8 cellular contexts compared by ENCODE assay signal in genomic region chr17:75777243-75777922, GRCh38. TPM values are rescaled to one million over a fixed set of nuclear protein-coding genes. Genes with fewer than 3 reads are reported as not detected.
DNase-seq lines count a peak whose midpoint lies in the region; ATAC-seq and TF ChIP-seq lines count a peak whose summit lies in the region.

No MANE protein-coding gene starts in this region.

- H3K27ac Mint-ChIP-seq in stimulated activated naive CD8-positive, alpha-beta T cell treated with anti-CD3 and anti-CD28 coated beads, Interleukin-15, Interleukin-2, amounts not matched to agents 100 ng/mL and 50 ng/mL, for 24 hours, result peak overlapping the region; percentile 65

- H3K4me1 ChIP-seq in mammary epithelial cell (ENCODE audit: insufficient read depth, low read length), result peaks cover 15% of the 10 kb centered on the region

- H3K4me3 Mint-ChIP-seq in stimulated activated naive CD8-positive, alpha-beta T cell treated with anti-CD3 and anti-CD28 coated beads, Interleukin-15, Interleukin-2, amounts not matched to agents 100 ng/mL and 50 ng/mL, for 24 hours, result peak overlapping the region; percentile 95

- intact Hi-C loops in mammary epithelial cell (cut with micrococcal nuclease), result loop anchor here (2.0 kb wide), 1 partner anchor 119 kb away; the partner anchor contains the start of gene TRIM65

- peak overlapping the region; percentile 83 for H3K4me2 ChIP-seq in mammary epithelial cell (ENCODE audit: insufficient read depth, low read depth, low read length)

- H3K79me2 ChIP-seq in mammary epithelial cell (ENCODE audit: insufficient read depth, low read length), result peaks cover 28% of the 10 kb centered on the region

- no peak for DNase-seq in stimulated activated naive CD8-positive, alpha-beta T cell treated with anti-CD3 and anti-CD28 coated beads, Interleukin-15, Interleukin-2, amounts not matched to agents 100 U/mL and 50 U/mL, for 24 hours
- DNase-seq in mammary epithelial cell, result no peak
- peak; percentile 12 for DNase-seq in midbrain (lab: John Stamatoyannopoulos, UW)
- no peak for DNase-seq in AG08395 (ENCODE audit: low spot score)
- no peak for DNase-seq in HuH-7.5 (ENCODE audit: low spot score)
- no peak for DNase-seq in NCI-H345 treated with DMSO at 0.1 percent for 48 hours (lab: John Stamatoyannopoulos, UW; ENCODE audit: unreplicated experiment)

- H3K36me3 ChIP-seq in mammary epithelial cell (ENCODE audit: insufficient read depth, low read length), result peaks cover 19% of the 10 kb centered on the region

- CTCF ChIA-PET in mammary epithelial cell (lab: Charles Lee; ENCODE audit: low non-redundant PET), result no interaction called here

- dilution Hi-C loops in mammary epithelial cell (cut with HindIII; ENCODE audit: low sequenced_read_pairs), result no loop called here

- peak overlapping the region; percentile 65 to 95 (median 73) for H3K4me3 ChIP-seq in mammary epithelial cell (replicated peaks in 1 of 3; ENCODE audit: insufficient read depth in 1 of 3, low read depth in 2 of 3, low read length in 3 of 3)

- in situ Hi-C loops in mammary epithelial cell (cut with MboI; ENCODE audit: low sequenced_read_pairs in 2 of 2), result no loop called here

- no TSS peak for BruUV-seq in mammary epithelial cell (replicated peaks; lab: Mats Ljungman, UMichigan)

- H4K20me1 ChIP-seq in mammary epithelial cell (ENCODE audit: insufficient read depth, low read length), result peaks cover 6% of the 10 kb centered on the region

- no peak overlapping the region for H2AFZ ChIP-seq in mammary epithelial cell (ENCODE audit: low read depth, low read length)

- no peaks in the 10 kb centered on the region for H3K9me3 ChIP-seq in mammary epithelial cell (replicated peaks; ENCODE audit: insufficient read depth, low read length)

- WGBS in mammary epithelial cell (ENCODE audit: low coverage, missing lambda C conversion rate), result 0% methylated on average over 2 of the region's 2 CpGs

- H3K36me3 Mint-ChIP-seq in stimulated activated naive CD8-positive, alpha-beta T cell treated with anti-CD3 and anti-CD28 coated beads, Interleukin-15, Interleukin-2, amounts not matched to agents 100 ng/mL and 50 ng/mL, for 24 hours (ENCODE audit: low read depth), result peaks cover 40% of the 10 kb centered on the region

- no peaks in the 10 kb centered on the region for H3K27me3 ChIP-seq in mammary epithelial cell (ENCODE audit: insufficient read depth, low read length)

- H3K9me3 Mint-ChIP-seq in stimulated activated naive CD8-positive, alpha-beta T cell treated with anti-CD3 and anti-CD28 coated beads, Interleukin-15, Interleukin-2, amounts not matched to agents 100 ng/mL and 50 ng/mL, for 24 hours, result no peaks in the 10 kb centered on the region

- H3K27ac ChIP-seq in mammary epithelial cell (ENCODE audit: insufficient read depth, low read depth, low read length), result no peak overlapping the region

- TF ChIP-seq CTCF in mammary epithelial cell (conservative IDR thresholded peaks at IDR 0.05 in 1 of 2, IDR thresholded peaks at IDR 0.05 in 1 of 2; ENCODE audit: extremely low read depth in 1 of 2, insufficient read depth in 1 of 2, low read depth in 1 of 2, low read length in 2 of 2), result no peak

- no peak for ATAC-seq in stimulated activated naive CD8-positive, alpha-beta T cell treated with anti-CD3 and anti-CD28 coated beads, Interleukin-15, Interleukin-2, amounts not matched to agents 100 U/mL and 50 U/mL, for 24 hours
- ATAC-seq in GM18498 (IDR thresholded peaks at IDR 0.05; ENCODE audit: unreplicated experiment), result no peak

- H3K27me3 Mint-ChIP-seq in stimulated activated naive CD8-positive, alpha-beta T cell treated with anti-CD3 and anti-CD28 coated beads, Interleukin-15, Interleukin-2, amounts not matched to agents 100 ng/mL and 50 ng/mL, for 24 hours, result no peaks in the 10 kb centered on the region

- H3K9ac ChIP-seq in mammary epithelial cell (ENCODE audit: insufficient read depth, low read length), result peak overlapping the region; percentile 80

- peaks cover 44% of the 10 kb centered on the region for H3K4me1 Mint-ChIP-seq in stimulated activated naive CD8-positive, alpha-beta T cell treated with anti-CD3 and anti-CD28 coated beads, Interleukin-15, Interleukin-2, amounts not matched to agents 100 ng/mL and 50 ng/mL, for 24 hours (ENCODE audit: low read depth)

RNA-seq across cellular contexts. Expression of gene UNK, which starts 7.2 kb away (rescaled TPM):
- 10 to 100 TPM; 15.2 to 15.8 TPM for total RNA-seq in mammary epithelial cell
- polyA plus RNA-seq in mammary epithelial cell, result 10.3 TPM
- 4.2 TPM for polyA minus RNA-seq in mammary epithelial cell

RNA-seq across cellular contexts. Expression of gene GALK1, which starts 12.4 kb away (rescaled TPM):
- 1 to 10 TPM; 1.5 to 3.0 TPM for total RNA-seq in mammary epithelial cell
- 3.8 TPM for polyA plus RNA-seq in mammary epithelial cell
- polyA minus RNA-seq in mammary epithelial cell, result not detected

RNA-seq across cellular contexts. Expression of gene ITGB4, which starts 56.1 kb away (rescaled TPM):
- total RNA-seq in mammary epithelial cell, result 1,000 to 10,000 TPM; 2,525 to 2,618 TPM
- 1,059 TPM for polyA plus RNA-seq in mammary epithelial cell
- polyA minus RNA-seq in mammary epithelial cell, result 2,510 TPM
